In genomic region chr6:4192173-4192572, GRCh38 we compare ENCODE assay signal across 22 cellular contexts.
"Had no signal": no experiment of that assay in that cellular context is flagged by ENCODE, and none has a peak within 500 bp of the region (broad histone marks: within the 10 kb centered on the region; RNA-seq: fewer than 3 reads in every experiment).

No MANE protein-coding gene starts in this region.

- H3K4me3 Mint-ChIP-seq: activated CD8-positive, alpha-beta memory T cell treated with anti-CD3 and anti-CD28 coated beads, Interleukin-2, amount 10 ng/mL, durations not matched to agents 7 days and 5 days; activated naive CD8-positive, alpha-beta T cell treated with anti-CD3 and anti-CD28 coated beads, Interleukin-2, amount 50 U/mL, for 24 hours; activated T-cell treated with anti-CD3 and anti-CD28 coated beads, Interleukin-2, amount 50 U/mL, for 24 hours; T-helper 1 cell treated with Interleukin-12 subunit alpha and Interleukin-12 subunit beta and Interleukin-4 antibody, amounts not matched to agents 30 μg/mL and 1 μg/mL, for 36 hours; WTC11 had no signal

- H3K4me3 ChIP-seq: cardiac muscle cell had no signal

- ATAC-seq: activated CD8-positive, alpha-beta memory T cell treated with anti-CD3 and anti-CD28 coated beads, Interleukin-2, amount 10 ng/mL, durations not matched to agents 7 days and 5 days; activated naive CD4-positive, alpha-beta T cell treated with anti-CD3 and anti-CD28 coated beads, Interleukin-2, amount 50 U/mL, for 72 hours; activated naive CD8-positive, alpha-beta T cell treated with anti-CD3 and anti-CD28 coated beads, Interleukin-2, amount 50 U/mL, for 24 hours; WTC11 had no signal

- H3K27me3 ChIP-seq: brain microvascular endothelial cell, cardiac muscle cell had no signal

- H3K9me3 Mint-ChIP-seq: activated naive CD4-positive, alpha-beta T cell treated with anti-CD3 and anti-CD28 coated beads, Interleukin-2, amount 50 U/mL, for 72 hours; activated naive CD8-positive, alpha-beta T cell treated with anti-CD3 and anti-CD28 coated beads, Interleukin-2, amount 50 U/mL, for 24 hours; activated T-cell treated with anti-CD3 and anti-CD28 coated beads, Interleukin-2, amount 50 U/mL, for 24 hours; T-helper 1 cell treated with Interleukin-12 subunit alpha and Interleukin-12 subunit beta and Interleukin-4 antibody, amounts not matched to agents 30 μg/mL and 1 μg/mL, for 36 hours had no signal

- H3K4me1 Mint-ChIP-seq: activated CD8-positive, alpha-beta memory T cell treated with anti-CD3 and anti-CD28 coated beads, Interleukin-2, amount 10 ng/mL, durations not matched to agents 7 days and 5 days; activated naive CD8-positive, alpha-beta T cell treated with anti-CD3 and anti-CD28 coated beads, Interleukin-2, amount 50 U/mL, for 24 hours; WTC11 had no signal

- H3K36me3 Mint-ChIP-seq: activated CD8-positive, alpha-beta memory T cell treated with anti-CD3 and anti-CD28 coated beads, Interleukin-2, amount 10 ng/mL, durations not matched to agents 7 days and 5 days; activated naive CD4-positive, alpha-beta T cell treated with anti-CD3 and anti-CD28 coated beads, Interleukin-2, amount 50 U/mL, for 72 hours had no signal

- DNase-seq: activated CD4-positive, alpha-beta T cell treated with anti-CD3 and anti-CD28 coated beads for 48 hours; activated CD4-positive, alpha-beta T cell treated with anti-CD3 and anti-CD28 coated beads, Interleukin-2, amount 50 U/mL, for 4 hours; activated CD4-positive, CD25-positive, alpha-beta regulatory T cell treated with anti-CD3 and anti-CD28 coated beads, Interleukin-2, amount 50 U/mL, for 72 hours; activated CD8-positive, alpha-beta memory T cell treated with anti-CD3 and anti-CD28 coated beads, Interleukin-2, amount 10 ng/mL, durations not matched to agents 7 days and 5 days; activated effector memory CD4-positive, alpha-beta T cell treated with anti-CD3 and anti-CD28 coated beads, Interleukin-2, amount 50 U/mL, for 16 hours; activated naive CD4-positive, alpha-beta T cell treated with Interleukin-2 at 50 U/mL for 16 hours; activated naive CD8-positive, alpha-beta T cell treated with anti-CD3 and anti-CD28 coated beads, Interleukin-2, amount 50 U/mL, for 24 hours; activated T-cell treated with anti-CD3 and anti-CD28 coated beads, Interleukin-2, amount 50 U/mL, for 24 hours; amygdala; brain microvascular endothelial cell; NCI-H1048; NCI-H146; NCI-H187 treated with DMSO at 0.1 percent for 48 hours; NCI-H2081 treated with DMSO at 0.1 percent for 48 hours; NCI-H446; NCI-H524; SHP77 treated with DMSO at 0.1 percent for 48 hours; T-helper 9 cell had no signal

- H3K27ac ChIP-seq: brain microvascular endothelial cell, cardiac muscle cell had no signal

- H3K27ac Mint-ChIP-seq: activated CD8-positive, alpha-beta memory T cell treated with anti-CD3 and anti-CD28 coated beads, Interleukin-2, amount 10 ng/mL, durations not matched to agents 7 days and 5 days; activated naive CD4-positive, alpha-beta T cell treated with anti-CD3 and anti-CD28 coated beads, Interleukin-2, amount 50 U/mL, for 72 hours; activated naive CD8-positive, alpha-beta T cell treated with anti-CD3 and anti-CD28 coated beads, Interleukin-2, amount 50 U/mL, for 24 hours; activated T-cell treated with anti-CD3 and anti-CD28 coated beads, Interleukin-2, amount 50 U/mL, for 24 hours; T-helper 1 cell treated with Interleukin-12 subunit alpha and Interleukin-12 subunit beta and Interleukin-4 antibody, amounts not matched to agents 30 μg/mL and 1 μg/mL, for 36 hours; WTC11 had no signal

- H3K36me3 ChIP-seq: brain microvascular endothelial cell, cardiac muscle cell had no signal
